ENCODE assay signal across 9 cellular contexts in genomic region chr18:46528037-46528436, GRCh38.
"Had no signal": no experiment of that assay in that cellular context is flagged by ENCODE, and none has a peak within 500 bp of the region (broad histone marks: within the 10 kb centered on the region; RNA-seq: fewer than 3 reads in every experiment).

No MANE protein-coding gene starts in this region.

- H3K9me3 Mint-ChIP-seq: GM23338, H9 had no signal

- DNase-seq: H9, HCEC 1CT, IMR-90, KG1 had no signal

- H3K27ac Mint-ChIP-seq: GM23338, H9 had no signal

- ATAC-seq: GM23338, K562 had no signal

- H3K4me3 Mint-ChIP-seq: GM23338, H9 had no signal

- H3K4me1 Mint-ChIP-seq: GM23338, H9 had no signal

- FAIRE-seq: H1, H54, HTR-8/SVneo, K562 had no signal
